Comparison of ENCODE assay signal across 1 cellular context in the genomic region with DNA sequence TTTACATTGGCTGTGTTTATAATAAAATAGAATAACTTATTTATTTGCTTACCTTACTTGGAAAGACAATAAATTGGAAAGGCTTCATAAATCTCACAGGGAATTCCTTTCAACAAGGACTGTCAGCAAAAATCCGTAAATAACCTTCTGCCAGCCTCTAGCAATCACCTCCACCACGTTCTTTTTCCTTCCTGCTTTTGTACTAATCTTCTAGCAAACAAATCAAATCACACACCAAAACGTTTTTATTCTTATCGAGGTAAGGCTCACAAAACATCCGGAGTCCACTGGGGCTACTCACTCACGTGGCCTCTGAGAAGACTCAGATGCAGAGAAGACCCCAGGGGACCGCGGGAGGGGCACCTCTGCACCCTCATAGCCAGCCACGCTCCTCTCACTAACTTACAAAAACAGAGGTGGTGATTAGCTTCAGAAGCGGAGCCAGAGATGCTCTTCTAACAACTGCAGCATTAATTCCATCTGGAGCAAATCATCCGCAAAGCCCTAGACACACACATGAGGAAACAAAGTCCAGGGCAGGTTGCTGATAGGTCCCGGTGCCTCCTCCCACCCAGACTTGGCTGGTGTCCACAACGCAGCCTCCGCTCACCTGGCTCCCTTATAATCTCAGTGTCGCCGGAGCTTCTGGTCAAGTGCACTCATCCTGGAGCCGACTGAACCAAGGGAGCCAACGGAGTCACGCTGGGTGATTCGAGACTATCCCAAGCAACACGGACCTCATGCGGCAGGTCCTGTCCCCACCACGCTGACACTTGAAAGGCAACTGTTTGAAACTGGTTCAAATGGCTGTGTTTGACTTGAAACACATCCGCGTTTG.
TF ChIP-seq lines count a peak whose summit lies in the region.

No MANE protein-coding gene starts in this region.

TF ChIP-seq in HEK293, 187 proteins besides CTCF, POLR2A, EP300 and RAD21 (continued from another document):
- TF ChIP-seq, protein P1, sequence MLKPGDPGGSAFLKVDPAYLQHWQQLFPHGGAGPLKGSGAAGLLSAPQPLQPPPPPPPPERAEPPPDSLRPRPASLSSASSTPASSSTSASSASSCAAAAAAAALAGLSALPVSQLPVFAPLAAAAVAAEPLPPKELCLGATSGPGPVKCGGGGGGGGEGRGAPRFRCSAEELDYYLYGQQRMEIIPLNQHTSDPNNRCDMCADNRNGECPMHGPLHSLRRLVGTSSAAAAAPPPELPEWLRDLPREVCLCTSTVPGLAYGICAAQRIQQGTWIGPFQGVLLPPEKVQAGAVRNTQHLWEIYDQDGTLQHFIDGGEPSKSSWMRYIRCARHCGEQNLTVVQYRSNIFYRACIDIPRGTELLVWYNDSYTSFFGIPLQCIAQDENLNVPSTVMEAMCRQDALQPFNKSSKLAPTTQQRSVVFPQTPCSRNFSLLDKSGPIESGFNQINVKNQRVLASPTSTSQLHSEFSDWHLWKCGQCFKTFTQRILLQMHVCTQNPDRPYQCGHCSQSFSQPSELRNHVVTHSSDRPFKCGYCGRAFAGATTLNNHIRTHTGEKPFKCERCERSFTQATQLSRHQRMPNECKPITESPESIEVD (tag by site-specific recombination; IDR thresholded peaks at IDR 0.05) = peak; percentile 45; the same call in 1 of the 2 replicates
- TF ChIP-seq ZSCAN16 (tag by site-specific recombination; IDR thresholded peaks at IDR 0.05) (no peak), SALL2 (tag by site-specific recombination; IDR thresholded peaks at IDR 0.05; ENCODE audit: borderline replicate concordance) (no peak), ZNF530 (tag by site-specific recombination; IDR thresholded peaks at IDR 0.05; ENCODE audit: low read depth) (no peak), GLI2 (tag by site-specific recombination; IDR thresholded peaks at IDR 0.05; ENCODE audit: borderline replicate concordance, low read depth) (no peak)
